Comparison of ENCODE assay signal across 3 cellular contexts in genomic region chr7:152543801-152544200, GRCh38.
TF ChIP-seq lines count a peak whose summit lies in the region.

No MANE protein-coding gene starts in this region.

TF ChIP-seq in SK-N-SH, 30 proteins besides CTCF, POLR2A, EP300 and RAD21 (continued from another document):
- TF ChIP-seq FOSL2 (IDR thresholded peaks at IDR 0.05; ENCODE audit: borderline replicate concordance, low read depth) = no peak
- TF ChIP-seq GATA2 (CRISPR knock-in tag; IDR thresholded peaks at IDR 0.05) = no peak
- TF ChIP-seq SIN3A (IDR thresholded peaks at IDR 0.05; ENCODE audit: borderline replicate concordance, low read depth, low read length) = no peak
- no peak for TF ChIP-seq NFIC (IDR thresholded peaks at IDR 0.05; ENCODE audit: borderline replicate concordance)
- TF ChIP-seq ELF1 (IDR thresholded peaks at IDR 0.05) = no peak
- TF ChIP-seq ZBTB33 (IDR thresholded peaks at IDR 0.05; ENCODE audit: borderline replicate concordance, low read depth) = no peak
- no peak for TF ChIP-seq MXI1 (IDR thresholded peaks at IDR 0.05; ENCODE audit: low read depth, low read length)
- TF ChIP-seq, protein P1, sequence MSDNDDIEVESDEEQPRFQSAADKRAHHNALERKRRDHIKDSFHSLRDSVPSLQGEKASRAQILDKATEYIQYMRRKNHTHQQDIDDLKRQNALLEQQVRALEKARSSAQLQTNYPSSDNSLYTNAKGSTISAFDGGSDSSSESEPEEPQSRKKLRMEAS (IDR thresholded peaks at IDR 0.05; ENCODE audit: low read depth) = no peak
- no peak for TF ChIP-seq EZH2phosphoT487 (IDR thresholded peaks at IDR 0.05; ENCODE audit: borderline replicate concordance, low read depth)
TF ChIP-seq in SK-N-SH: peak in this region for 0.

TF ChIP-seq in SK-N-SH treated with all-trans-retinoic acid at 6 μM for 48 hours, 23 proteins besides CTCF, POLR2A, EP300 and RAD21 (continued from another document):
- TF ChIP-seq CSRNP3 (CRISPR knock-in tag; IDR thresholded peaks at IDR 0.05) (no peak), PPARA (CRISPR knock-in tag; IDR thresholded peaks at IDR 0.05; ENCODE audit: borderline replicate concordance) (no peak), ISL1 (CRISPR knock-in tag; IDR thresholded peaks at IDR 0.05) (no peak), BACH2 (CRISPR knock-in tag; IDR thresholded peaks at IDR 0.05; ENCODE audit: borderline replicate concordance) (no peak), TOX (CRISPR knock-in tag; IDR thresholded peaks at IDR 0.05; ENCODE audit: borderline replicate concordance) (no peak), ARNTL (CRISPR knock-in tag; IDR thresholded peaks at IDR 0.05; ENCODE audit: borderline replicate concordance, low read depth) (no peak)

TF ChIP-seq in WTC11, 78 proteins besides CTCF, POLR2A, EP300 and RAD21:
- TF ChIP-seq AFF4 (CRISPR knock-in tag; IDR thresholded peaks at IDR 0.05; ENCODE audit: borderline replicate concordance) (no peak), ZNF263 (CRISPR knock-in tag; IDR thresholded peaks at IDR 0.05; ENCODE audit: low read depth) (peak; percentile 56; the same call in 1 of the 2 replicates)
- TF ChIP-seq, protein P2, sequence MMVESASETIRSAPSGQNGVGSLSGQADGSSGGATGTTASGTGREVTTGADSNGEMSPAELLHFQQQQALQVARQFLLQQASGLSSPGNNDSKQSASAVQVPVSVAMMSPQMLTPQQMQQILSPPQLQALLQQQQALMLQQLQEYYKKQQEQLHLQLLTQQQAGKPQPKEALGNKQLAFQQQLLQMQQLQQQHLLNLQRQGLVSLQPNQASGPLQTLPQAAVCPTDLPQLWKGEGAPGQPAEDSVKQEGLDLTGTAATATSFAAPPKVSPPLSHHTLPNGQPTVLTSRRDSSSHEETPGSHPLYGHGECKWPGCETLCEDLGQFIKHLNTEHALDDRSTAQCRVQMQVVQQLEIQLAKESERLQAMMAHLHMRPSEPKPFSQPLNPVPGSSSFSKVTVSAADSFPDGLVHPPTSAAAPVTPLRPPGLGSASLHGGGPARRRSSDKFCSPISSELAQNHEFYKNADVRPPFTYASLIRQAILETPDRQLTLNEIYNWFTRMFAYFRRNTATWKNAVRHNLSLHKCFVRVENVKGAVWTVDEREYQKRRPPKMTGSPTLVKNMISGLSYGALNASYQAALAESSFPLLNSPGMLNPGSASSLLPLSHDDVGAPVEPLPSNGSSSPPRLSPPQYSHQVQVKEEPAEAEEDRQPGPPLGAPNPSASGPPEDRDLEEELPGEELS (CRISPR knock-in tag; IDR thresholded peaks at IDR 0.05) = peak; percentile 77; the same call in 1 of the 2 replicates
